In the genomic region with DNA sequence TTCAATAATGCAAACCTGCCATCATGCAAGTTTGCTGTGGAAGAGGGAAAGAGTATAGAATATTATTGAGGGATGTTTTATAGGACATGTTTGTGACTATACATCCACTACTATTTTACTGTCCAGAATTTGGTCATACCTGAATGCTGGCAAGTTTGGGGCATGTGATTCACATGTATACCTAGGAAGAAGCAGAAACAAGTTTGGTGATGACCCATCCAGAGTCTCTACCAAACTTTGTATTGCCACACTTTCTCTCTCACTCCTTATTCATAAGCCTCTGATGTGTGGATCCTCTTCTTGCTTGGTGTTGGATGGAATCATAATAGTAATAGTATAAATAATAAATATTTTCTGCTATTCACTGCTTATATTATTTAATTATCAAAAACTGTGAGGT, we compare ENCODE assay signal across 12 cellular contexts.
DNase-seq lines count a peak whose midpoint lies in the region; ATAC-seq and TF ChIP-seq lines count a peak whose summit lies in the region.
"Had no signal": no experiment of that assay in that cellular context is flagged by ENCODE, and none has a peak within 500 bp of the region (broad histone marks: within the 10 kb centered on the region; RNA-seq: fewer than 3 reads in every experiment).

No MANE protein-coding gene starts in this region.

- no peak overlapping the region for H3K9ac ChIP-seq in mammary epithelial cell (ENCODE audit: insufficient read depth, low read length)
- H3K9ac ChIP-seq: BLaER1 had no signal

- TF ChIP-seq POLR2A in breast epithelium (IDR thresholded peaks at IDR 0.05) = no peak

- in situ Hi-C loops in mammary epithelial cell (cut with MboI; ENCODE audit: low sequenced_read_pairs in 2 of 2) = no loop called here

- H3K36me3 ChIP-seq in mammary epithelial cell (ENCODE audit: insufficient read depth, low read length) (no peaks in the 10 kb centered on the region), breast epithelium (no peaks in the 10 kb centered on the region), WERI-Rb-1 (no peaks in the 10 kb centered on the region)
- H3K36me3 ChIP-seq: BLaER1, HAP-1 had no signal

- dilution Hi-C loops in mammary epithelial cell (cut with HindIII; ENCODE audit: low sequenced_read_pairs) = no loop called here

- H2AFZ ChIP-seq in mammary epithelial cell (ENCODE audit: low read depth, low read length) = no peak overlapping the region

- H3K4me1 ChIP-seq in mammary epithelial cell (ENCODE audit: insufficient read depth, low read length) (peaks cover 24% of the 10 kb centered on the region), breast epithelium (no peaks in the 10 kb centered on the region)
- H3K4me1 ChIP-seq: BLaER1, HAP-1 had no signal

- ATAC-seq in GM19455 (IDR thresholded peaks at IDR 0.05; ENCODE audit: unreplicated experiment) (no peak), GM18511 (IDR thresholded peaks at IDR 0.05; ENCODE audit: unreplicated experiment) (no peak)

- no peaks in the 10 kb centered on the region for H4K20me1 ChIP-seq in mammary epithelial cell (ENCODE audit: insufficient read depth, low read length)
- H4K20me1 ChIP-seq: BLaER1 had no signal

- H3K27ac ChIP-seq in mammary epithelial cell (ENCODE audit: insufficient read depth, low read depth, low read length) (no peak overlapping the region), breast epithelium (no peak overlapping the region), WERI-Rb-1 (no peak overlapping the region)
- H3K27ac ChIP-seq: 22Rv1, BLaER1 had no signal

- no TSS peak for BruUV-seq in mammary epithelial cell (replicated peaks; lab: Mats Ljungman, UMichigan)

- intact Hi-C loops in mammary epithelial cell (cut with micrococcal nuclease) (no loop called here), breast epithelium (cut with DNase I; ENCODE audit: low total_unique reads) (no loop called here)

- TF ChIP-seq CTCF in mammary epithelial cell (conservative IDR thresholded peaks at IDR 0.05 in 1 of 2, IDR thresholded peaks at IDR 0.05 in 1 of 2; ENCODE audit: extremely low read depth in 1 of 2, insufficient read depth in 1 of 2, low read depth in 1 of 2, low read length in 2 of 2) = no peak
- no peak for TF ChIP-seq CTCF in breast epithelium (IDR thresholded peaks at IDR 0.05)
- TF ChIP-seq CTCF in epithelial cell of esophagus (IDR thresholded peaks at IDR 0.05; ENCODE audit: insufficient read depth, low read depth, low read length, missing control alignments) = no peak
- no peak for TF ChIP-seq CTCF in WERI-Rb-1 (IDR thresholded peaks at IDR 0.05; ENCODE audit: low read depth, low read length)

- no peak overlapping the region for H3K4me2 ChIP-seq in mammary epithelial cell (ENCODE audit: insufficient read depth, low read depth, low read length)
- H3K4me2 ChIP-seq: BLaER1 had no signal

- no peak overlapping the region for H3K4me3 ChIP-seq in mammary epithelial cell (replicated peaks in 1 of 3; ENCODE audit: insufficient read depth in 1 of 3, low read depth in 2 of 3, low read length in 3 of 3)
- no peak overlapping the region for H3K4me3 ChIP-seq in breast epithelium
- H3K4me3 ChIP-seq in epithelial cell of esophagus (ENCODE audit: low read length) = no peak overlapping the region
- no peak overlapping the region for H3K4me3 ChIP-seq in WERI-Rb-1 (ENCODE audit: low read depth, low read length)
- H3K4me3 ChIP-seq: BLaER1, HAP-1 had no signal

- no peaks in the 10 kb centered on the region for H3K27me3 ChIP-seq in mammary epithelial cell (ENCODE audit: insufficient read depth, low read length)
- H3K27me3 ChIP-seq in breast epithelium = no peaks in the 10 kb centered on the region
- H3K27me3 ChIP-seq in WERI-Rb-1 (ENCODE audit: insufficient read depth, low read depth, severe bottlenecking) = no peaks in the 10 kb centered on the region
- H3K27me3 ChIP-seq: BLaER1 had no signal

- H3K9me3 ChIP-seq in mammary epithelial cell (replicated peaks; ENCODE audit: insufficient read depth, low read length) (no peaks in the 10 kb centered on the region), breast epithelium (no peaks in the 10 kb centered on the region), WERI-Rb-1 (ENCODE audit: severe bottlenecking) (no peaks in the 10 kb centered on the region)
- H3K9me3 ChIP-seq: BLaER1, HAP-1 had no signal

- DNase-seq in mammary epithelial cell (peak; percentile 28), breast epithelium (ENCODE audit: low spot score in 2 of 2) (no peak), epithelial cell of esophagus (ENCODE audit: low read depth) (peak; percentile 79), kidney tubule cell (ENCODE audit: low spot score) (peak; percentile 10), WERI-Rb-1 (no peak)
- DNase-seq: AML-193, DMS 273 treated with DMSO at 0.1 percent for 48 hours had no signal

- H3K79me2 ChIP-seq in mammary epithelial cell (ENCODE audit: insufficient read depth, low read length) = no peaks in the 10 kb centered on the region

- CTCF ChIA-PET in mammary epithelial cell (lab: Charles Lee; ENCODE audit: low non-redundant PET) = no interaction called here

Comparison
In these comparisons a context has a peak if more than half of its experiments do, and no peak if none do; other contexts are left out.
1. DNase-seq: peak in mammary epithelial cell (single experiment), epithelial cell of esophagus (single experiment) and kidney tubule cell (single experiment); none in breast epithelium (0 of 2) and WERI-Rb-1 (single experiment).